ENCODE assay signal across 15 cellular contexts in genomic region chr3:162597221-162597620, GRCh38.
"Had no signal": no experiment of that assay in that cellular context is flagged by ENCODE, and none has a peak within 500 bp of the region (broad histone marks: within the 10 kb centered on the region; RNA-seq: fewer than 3 reads in every experiment).

No MANE protein-coding gene starts in this region.

- H3K4me1 ChIP-seq: foreskin keratinocyte, heart left ventricle, left ventricle myocardium inferior, tibial artery had no signal

- DNase-seq: activated CD4-positive, alpha-beta T cell treated with anti-CD3 and anti-CD28 coated beads for 4 hours; activated CD8-positive, alpha-beta memory T cell treated with anti-CD3 and anti-CD28 coated beads, Interleukin-2, amount 50 U/mL, for 48 hours; activated CD8-positive, alpha-beta T cell treated with anti-CD3 and anti-CD28 coated beads, Interleukin-2, amount 10 ng/mL, durations not matched to agents 7 days and 5 days; activated naive CD8-positive, alpha-beta T cell treated with anti-CD3 and anti-CD28 coated beads, Interleukin-2, amount 10 ng/mL, durations not matched to agents 7 days and 5 days; aorta; foreskin keratinocyte; heart left ventricle; kidney; left ventricle myocardium inferior; naive B cell; T-helper 1 cell; tibial artery; WERI-Rb-1 had no signal

- H3K27ac Mint-ChIP-seq: activated CD8-positive, alpha-beta T cell treated with anti-CD3 and anti-CD28 coated beads, Interleukin-2, amount 10 ng/mL, durations not matched to agents 7 days and 5 days; activated naive CD8-positive, alpha-beta T cell treated with anti-CD3 and anti-CD28 coated beads, Interleukin-2, amount 10 ng/mL, durations not matched to agents 7 days and 5 days; naive B cell had no signal

- H3K4me3 Mint-ChIP-seq: activated CD8-positive, alpha-beta T cell treated with anti-CD3 and anti-CD28 coated beads, Interleukin-2, amount 10 ng/mL, durations not matched to agents 7 days and 5 days; activated naive CD8-positive, alpha-beta T cell treated with anti-CD3 and anti-CD28 coated beads, Interleukin-2, amount 10 ng/mL, durations not matched to agents 7 days and 5 days; naive B cell had no signal

- H3K27me3 Mint-ChIP-seq: activated naive CD8-positive, alpha-beta T cell treated with anti-CD3 and anti-CD28 coated beads, Interleukin-2, amount 10 ng/mL, durations not matched to agents 7 days and 5 days; naive B cell had no signal

- H3K36me3 ChIP-seq: cardiac muscle cell, heart left ventricle, left ventricle myocardium inferior, tibial artery, WERI-Rb-1 had no signal

- H3K4me3 ChIP-seq: cardiac muscle cell, heart left ventricle, left ventricle myocardium inferior, SK-N-MC, tibial artery had no signal

- H3K27me3 ChIP-seq: cardiac muscle cell, foreskin keratinocyte, heart left ventricle, tibial artery had no signal

- H3K9me3 ChIP-seq: tibial artery had no signal

- ATAC-seq: activated CD8-positive, alpha-beta T cell treated with anti-CD3 and anti-CD28 coated beads, Interleukin-2, amount 10 ng/mL, durations not matched to agents 7 days and 5 days; foreskin keratinocyte; heart left ventricle had no signal

- H3K36me3 Mint-ChIP-seq: activated naive CD8-positive, alpha-beta T cell treated with anti-CD3 and anti-CD28 coated beads, Interleukin-2, amount 10 ng/mL, durations not matched to agents 7 days and 5 days; naive B cell had no signal

- H3K27ac ChIP-seq: cardiac muscle cell, foreskin keratinocyte, heart left ventricle, left ventricle myocardium inferior, SK-N-MC, tibial artery had no signal
